Comparison of ENCODE assay signal across 1 cellular context in the genomic region with DNA sequence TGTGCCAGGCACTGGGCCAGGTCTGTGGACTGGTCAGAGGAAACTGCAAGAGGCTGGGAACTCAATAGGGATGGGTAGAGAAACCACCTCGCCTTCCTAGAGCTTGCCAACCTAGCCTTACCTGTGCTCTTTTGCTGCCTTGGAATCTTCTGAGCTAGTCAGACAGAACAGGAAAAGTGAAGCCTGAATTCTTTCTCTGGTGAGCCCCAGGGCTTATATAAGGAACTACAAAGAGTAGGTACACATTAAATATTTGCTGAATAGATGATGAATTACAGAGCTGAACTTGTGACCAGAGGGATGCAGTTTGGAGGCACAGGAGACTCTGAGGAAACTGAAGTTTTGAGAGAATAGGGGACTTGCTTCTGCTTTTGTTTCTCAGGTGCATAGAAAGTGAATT.
TF ChIP-seq lines count a peak whose summit lies in the region.

No MANE protein-coding gene starts in this region.

TF ChIP-seq in HepG2, 621 proteins besides CTCF, POLR2A, EP300 and RAD21:
- TF ChIP-seq, protein P1, sequence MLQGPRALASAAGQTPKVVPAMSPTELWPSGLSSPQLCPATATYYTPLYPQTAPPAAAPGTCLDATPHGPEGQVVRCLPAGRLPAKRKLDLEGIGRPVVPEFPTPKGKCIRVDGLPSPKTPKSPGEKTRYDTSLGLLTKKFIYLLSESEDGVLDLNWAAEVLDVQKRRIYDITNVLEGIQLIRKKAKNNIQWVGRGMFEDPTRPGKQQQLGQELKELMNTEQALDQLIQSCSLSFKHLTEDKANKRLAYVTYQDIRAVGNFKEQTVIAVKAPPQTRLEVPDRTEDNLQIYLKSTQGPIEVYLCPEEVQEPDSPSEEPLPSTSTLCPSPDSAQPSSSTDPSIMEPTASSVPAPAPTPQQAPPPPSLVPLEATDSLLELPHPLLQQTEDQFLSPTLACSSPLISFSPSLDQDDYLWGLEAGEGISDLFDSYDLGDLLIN (CRISPR knock-in tag; IDR thresholded peaks at IDR 0.05; ENCODE audit: borderline replicate concordance): no peak
- TF ChIP-seq SOX13 (IDR thresholded peaks at IDR 0.05) (no peak), SOX13 (CRISPR knock-in tag; conservative IDR thresholded peaks at IDR 0.05 in 1 of 2, IDR thresholded peaks at IDR 0.05 in 1 of 2) (0 out of 4 replicates have a peak, but pooled peaks of 1 of the 2 experiments have one; percentile 13), ZKSCAN1 (IDR thresholded peaks at IDR 0.05; ENCODE audit: low read length) (peak; percentile 79), HOXA9 (CRISPR knock-in tag; IDR thresholded peaks at IDR 0.05; ENCODE audit: borderline replicate concordance) (no peak), FOXA3 (CRISPR knock-in tag; IDR thresholded peaks at IDR 0.05) (no peak), RARA (CRISPR knock-in tag; IDR thresholded peaks at IDR 0.05) (peak; percentile 40; the same call in 1 of the 2 replicates), ELF3 (CRISPR knock-in tag; IDR thresholded peaks at IDR 0.05) (0 out of 2 replicates have a peak, but pooled peaks have one; percentile 28), SOX5 (CRISPR knock-in tag; IDR thresholded peaks at IDR 0.05; ENCODE audit: borderline replicate concordance) (peak; percentile 30; the same call in 1 of the 2 replicates), ZNF335 (CRISPR knock-in tag; IDR thresholded peaks at IDR 0.05) (0 out of 2 replicates have a peak, but pooled peaks have one; percentile 33), ZNF768 (CRISPR knock-in tag; IDR thresholded peaks at IDR 0.05) (no peak)
- TF ChIP-seq, protein P2, sequence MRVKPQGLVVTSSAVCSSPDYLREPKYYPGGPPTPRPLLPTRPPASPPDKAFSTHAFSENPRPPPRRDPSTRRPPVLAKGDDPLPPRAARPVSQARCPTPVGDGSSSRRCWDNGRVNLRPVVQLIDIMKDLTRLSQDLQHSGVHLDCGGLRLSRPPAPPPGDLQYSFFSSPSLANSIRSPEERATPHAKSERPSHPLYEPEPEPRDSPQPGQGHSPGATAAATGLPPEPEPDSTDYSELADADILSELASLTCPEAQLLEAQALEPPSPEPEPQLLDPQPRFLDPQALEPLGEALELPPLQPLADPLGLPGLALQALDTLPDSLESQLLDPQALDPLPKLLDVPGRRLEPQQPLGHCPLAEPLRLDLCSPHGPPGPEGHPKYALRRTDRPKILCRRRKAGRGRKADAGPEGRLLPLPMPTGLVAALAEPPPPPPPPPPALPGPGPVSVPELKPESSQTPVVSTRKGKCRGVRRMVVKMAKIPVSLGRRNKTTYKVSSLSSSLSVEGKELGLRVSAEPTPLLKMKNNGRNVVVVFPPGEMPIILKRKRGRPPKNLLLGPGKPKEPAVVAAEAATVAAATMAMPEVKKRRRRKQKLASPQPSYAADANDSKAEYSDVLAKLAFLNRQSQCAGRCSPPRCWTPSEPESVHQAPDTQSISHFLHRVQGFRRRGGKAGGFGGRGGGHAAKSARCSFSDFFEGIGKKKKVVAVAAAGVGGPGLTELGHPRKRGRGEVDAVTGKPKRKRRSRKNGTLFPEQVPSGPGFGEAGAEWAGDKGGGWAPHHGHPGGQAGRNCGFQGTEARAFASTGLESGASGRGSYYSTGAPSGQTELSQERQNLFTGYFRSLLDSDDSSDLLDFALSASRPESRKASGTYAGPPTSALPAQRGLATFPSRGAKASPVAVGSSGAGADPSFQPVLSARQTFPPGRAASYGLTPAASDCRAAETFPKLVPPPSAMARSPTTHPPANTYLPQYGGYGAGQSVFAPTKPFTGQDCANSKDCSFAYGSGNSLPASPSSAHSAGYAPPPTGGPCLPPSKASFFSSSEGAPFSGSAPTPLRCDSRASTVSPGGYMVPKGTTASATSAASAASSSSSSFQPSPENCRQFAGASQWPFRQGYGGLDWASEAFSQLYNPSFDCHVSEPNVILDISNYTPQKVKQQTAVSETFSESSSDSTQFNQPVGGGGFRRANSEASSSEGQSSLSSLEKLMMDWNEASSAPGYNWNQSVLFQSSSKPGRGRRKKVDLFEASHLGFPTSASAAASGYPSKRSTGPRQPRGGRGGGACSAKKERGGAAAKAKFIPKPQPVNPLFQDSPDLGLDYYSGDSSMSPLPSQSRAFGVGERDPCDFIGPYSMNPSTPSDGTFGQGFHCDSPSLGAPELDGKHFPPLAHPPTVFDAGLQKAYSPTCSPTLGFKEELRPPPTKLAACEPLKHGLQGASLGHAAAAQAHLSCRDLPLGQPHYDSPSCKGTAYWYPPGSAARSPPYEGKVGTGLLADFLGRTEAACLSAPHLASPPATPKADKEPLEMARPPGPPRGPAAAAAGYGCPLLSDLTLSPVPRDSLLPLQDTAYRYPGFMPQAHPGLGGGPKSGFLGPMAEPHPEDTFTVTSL (CRISPR knock-in tag; IDR thresholded peaks at IDR 0.05; ENCODE audit: borderline replicate concordance): peak; percentile 25; the same call in 1 of the 2 replicates
- TF ChIP-seq, protein P3, sequence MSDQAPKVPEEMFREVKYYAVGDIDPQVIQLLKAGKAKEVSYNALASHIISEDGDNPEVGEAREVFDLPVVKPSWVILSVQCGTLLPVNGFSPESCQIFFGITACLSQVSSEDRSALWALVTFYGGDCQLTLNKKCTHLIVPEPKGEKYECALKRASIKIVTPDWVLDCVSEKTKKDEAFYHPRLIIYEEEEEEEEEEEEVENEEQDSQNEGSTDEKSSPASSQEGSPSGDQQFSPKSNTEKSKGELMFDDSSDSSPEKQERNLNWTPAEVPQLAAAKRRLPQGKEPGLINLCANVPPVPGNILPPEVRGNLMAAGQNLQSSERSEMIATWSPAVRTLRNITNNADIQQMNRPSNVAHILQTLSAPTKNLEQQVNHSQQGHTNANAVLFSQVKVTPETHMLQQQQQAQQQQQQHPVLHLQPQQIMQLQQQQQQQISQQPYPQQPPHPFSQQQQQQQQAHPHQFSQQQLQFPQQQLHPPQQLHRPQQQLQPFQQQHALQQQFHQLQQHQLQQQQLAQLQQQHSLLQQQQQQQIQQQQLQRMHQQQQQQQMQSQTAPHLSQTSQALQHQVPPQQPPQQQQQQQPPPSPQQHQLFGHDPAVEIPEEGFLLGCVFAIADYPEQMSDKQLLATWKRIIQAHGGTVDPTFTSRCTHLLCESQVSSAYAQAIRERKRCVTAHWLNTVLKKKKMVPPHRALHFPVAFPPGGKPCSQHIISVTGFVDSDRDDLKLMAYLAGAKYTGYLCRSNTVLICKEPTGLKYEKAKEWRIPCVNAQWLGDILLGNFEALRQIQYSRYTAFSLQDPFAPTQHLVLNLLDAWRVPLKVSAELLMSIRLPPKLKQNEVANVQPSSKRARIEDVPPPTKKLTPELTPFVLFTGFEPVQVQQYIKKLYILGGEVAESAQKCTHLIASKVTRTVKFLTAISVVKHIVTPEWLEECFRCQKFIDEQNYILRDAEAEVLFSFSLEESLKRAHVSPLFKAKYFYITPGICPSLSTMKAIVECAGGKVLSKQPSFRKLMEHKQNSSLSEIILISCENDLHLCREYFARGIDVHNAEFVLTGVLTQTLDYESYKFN (CRISPR knock-in tag; conservative IDR thresholded peaks at IDR 0.05): 0 out of 2 replicates have a peak, but pooled peaks have one; percentile 17
